In genomic region chr1:15620155-15620545, GRCh38 we compare ENCODE assay signal across 10 cellular contexts. TPM values are rescaled to one million over a fixed set of nuclear protein-coding genes. Genes with fewer than 3 reads are reported as not detected.
A peak's percentile ranks its signal among the peaks of the same experiment; 100 is the strongest.
DNase-seq lines count a peak whose midpoint lies in the region; ATAC-seq, FAIRE-seq and TF ChIP-seq lines count a peak whose summit lies in the region.
"Had no signal": no experiment of that assay in that cellular context is flagged by ENCODE, and none has a peak within 500 bp of the region (broad histone marks: within the 10 kb centered on the region; RNA-seq: fewer than 3 reads in every experiment).

No MANE protein-coding gene starts in this region.

- H3K4me3 ChIP-seq in esophagus (ENCODE audit: low read depth in 1 of 2, low read length in 2 of 2): peak overlapping the region in 1 of 2 donors; percentile 99
- H3K4me3 ChIP-seq: mucosa of descending colon had no signal

- peak overlapping the region; percentile 65 to 85 for H3K27ac ChIP-seq in esophagus (ENCODE audit: low read depth in 2 of 2, low read length in 1 of 2)

- H3K27me3 ChIP-seq in esophagus (ENCODE audit: control insufficient read depth in 1 of 2, insufficient read depth in 2 of 2, low read length in 2 of 2): no peaks in the 10 kb centered on the region

- H3K9me3 ChIP-seq in esophagus (ENCODE audit: control insufficient read depth in 2 of 2, insufficient read depth in 1 of 2, low read depth in 1 of 2, low read length in 1 of 2): no peaks in the 10 kb centered on the region
- H3K9me3 ChIP-seq: mucosa of descending colon had no signal

- H3K36me3 ChIP-seq in esophagus (ENCODE audit: control insufficient read depth in 2 of 2, insufficient read depth in 2 of 2, low read length in 1 of 2): no peaks in the 10 kb centered on the region

- DNase-seq in H54 (ENCODE audit: insufficient read length, low spot score) (peak; percentile 39), RCC 7860 (ENCODE audit: low spot score) (peak; percentile 39), pulmonary artery endothelial cell (ENCODE audit: low read depth, low spot score) (peak; percentile 46), C1 segment of cervical spinal cord (lab: John Stamatoyannopoulos, UW) (no peak), DMS 273 (lab: John Stamatoyannopoulos, UW; ENCODE audit: unreplicated experiment) (no peak), inferior parietal cortex (ENCODE audit: extremely low spot score) (no peak)
- DNase-seq: mucosa of descending colon had no signal

- TF ChIP-seq POLR2A in H54 (IDR thresholded peaks at IDR 0.05; ENCODE audit: low read depth, low read length): no peak

- ATAC-seq in HG02852 (IDR thresholded peaks at IDR 0.05; ENCODE audit: unreplicated experiment): no peak
- ATAC-seq: activated CD4-positive, CD25-positive, alpha-beta regulatory T cell treated with anti-CD3 and anti-CD28 coated beads, Interleukin-2, amount 50 U/mL, for 24 hours; mucosa of descending colon had no signal

- no peak for FAIRE-seq in H54 (lab: Jason Lieb, UNC)
- no peak for FAIRE-seq in RCC 7860 (lab: Jason Lieb, UNC)

- H3K4me1 ChIP-seq in esophagus (ENCODE audit: control insufficient read depth in 2 of 2, insufficient read depth in 2 of 2, low read length in 1 of 2): peaks cover 0 to 1% of the 10 kb centered on the region in 2 donors

- 20 to 24% methylated on average over 1 of the region's 1 CpG for WGBS in esophagus, 2 donors

RNA-seq across cellular contexts. Expression of gene DDI2, which starts 2.9 kb away (rescaled TPM):
- polyA plus RNA-seq in esophagus: 10 to 100 TPM in 1 of 2 donors, 1 to 10 TPM in 1; 9.6 to 15.3 TPM
- total RNA-seq in pulmonary artery endothelial cell: 14.2 and 21.3 TPM in 2 replicates

RNA-seq across cellular contexts. Expression of gene AGMAT, which starts 35.3 kb away (rescaled TPM):
- under 1 TPM; 0.16 to 0.27 TPM for polyA plus RNA-seq in esophagus
- total RNA-seq in pulmonary artery endothelial cell: 1.4 and 1.5 TPM in 2 replicates

Comparison
In these comparisons a context has a peak if more than half of its experiments do, and no peak if none do; other contexts are left out.
1. DNase-seq: peak in H54 (single experiment), RCC 7860 (single experiment) and pulmonary artery endothelial cell (single experiment); none in C1 segment of cervical spinal cord (0 of 14), DMS 273 (single experiment) and inferior parietal cortex (single experiment).